ENCODE assay signal across 13 cellular contexts in genomic region chr17:70172921-70173320, GRCh38. TPM values are rescaled to one million over a fixed set of nuclear protein-coding genes. Genes with fewer than 3 reads are reported as not detected.
A peak's percentile ranks its signal among the peaks of the same experiment; 100 is the strongest.
DNase-seq lines count a peak whose midpoint lies in the region; ATAC-seq and TF ChIP-seq lines count a peak whose summit lies in the region.
"Had no signal": no experiment of that assay in that cellular context is flagged by ENCODE, and none has a peak within 500 bp of the region (broad histone marks: within the 10 kb centered on the region; RNA-seq: fewer than 3 reads in every experiment).

No MANE protein-coding gene starts in this region.

- peaks cover 5 to 23% of the 10 kb centered on the region in 2 donors for H3K36me3 Mint-ChIP-seq in activated naive CD4-positive, alpha-beta T cell treated with anti-CD3 and anti-CD28 coated beads, Interleukin-2, amount 50 U/mL, for 72 hours

- in situ Hi-C loops in astrocyte of the spinal cord (cut with HindIII; ENCODE audit: low sequenced_read_pairs): no loop called here

- no peak for DNase-seq in left ventricle myocardium inferior
- no peak for DNase-seq in left cardiac atrium
- DNase-seq in astrocyte of the spinal cord (ENCODE audit: low read depth, low spot score): peak; percentile 40
- DNase-seq in inferior parietal cortex (ENCODE audit: extremely low spot score): peak; percentile 32
- DNase-seq in activated naive CD4-positive, alpha-beta T cell treated with anti-CD3 and anti-CD28 coated beads, Interleukin-2, amount 50 U/mL, for 72 hours (ENCODE audit: low spot score in 2 of 2): no peak
- DNase-seq in NCI-H187 treated with DMSO at 0.1 percent for 48 hours (lab: John Stamatoyannopoulos, UW): no peak
- DNase-seq: activated B cell treated with CpG ODN at 0.5 μM for 24 hours; activated CD8-positive, alpha-beta memory T cell treated with anti-CD3 and anti-CD28 coated beads, Interleukin-2, amount 50 U/mL, for 48 hours; activated naive CD4-positive, alpha-beta T cell treated with anti-CD3 and anti-CD28 coated beads, Interleukin-2, amount 50 U/mL, for 16 hours; NCI-H2107 had no signal

- ATAC-seq in left cardiac atrium: no peak
- no peak for ATAC-seq in activated naive CD4-positive, alpha-beta T cell treated with anti-CD3 and anti-CD28 coated beads, Interleukin-2, amount 50 U/mL, for 72 hours
- no peak for ATAC-seq in GM21529 (IDR thresholded peaks at IDR 0.05; ENCODE audit: unreplicated experiment)
- no peak for ATAC-seq in GM18873 (IDR thresholded peaks at IDR 0.05; ENCODE audit: low FRiP score, unreplicated experiment)

- no peaks in the 10 kb centered on the region for H3K9me3 ChIP-seq in left ventricle myocardium inferior (replicated peaks)
- H3K9me3 ChIP-seq: esophagus muscularis mucosa had no signal

- H3K4me1 ChIP-seq in left ventricle myocardium inferior: peaks cover 54% of the 10 kb centered on the region

- peaks cover 24% of the 10 kb centered on the region for H3K36me3 ChIP-seq in left ventricle myocardium inferior

- H3K4me3 ChIP-seq in left ventricle myocardium inferior (peak overlapping the region; percentile 86), astrocyte of the spinal cord (ENCODE audit: low read depth, low read length) (no peak overlapping the region)
- H3K4me3 ChIP-seq: esophagus muscularis mucosa had no signal

- H3K27me3 ChIP-seq in left ventricle myocardium inferior (ENCODE audit: low read depth): no peaks in the 10 kb centered on the region
- H3K27me3 ChIP-seq: esophagus muscularis mucosa had no signal

- H3K27ac ChIP-seq in left ventricle myocardium inferior (replicated peaks): peak overlapping the region; percentile 97
- H3K27ac ChIP-seq: esophagus muscularis mucosa had no signal

- intact Hi-C loops in left ventricle myocardium inferior (cut with micrococcal nuclease): no loop called here
- intact Hi-C loops in left cardiac atrium (cut with DNase I): loop anchor here in 1 of 2 donors (5.0 kb wide), 1 partner anchor 139 kb away; no protein-coding TSS in a partner anchor

- H3K9me3 Mint-ChIP-seq in activated naive CD4-positive, alpha-beta T cell treated with anti-CD3 and anti-CD28 coated beads, Interleukin-2, amount 50 U/mL, for 72 hours: peaks cover 0 to 6% of the 10 kb centered on the region in 2 donors
- H3K9me3 Mint-ChIP-seq: activated B cell treated with CpG ODN at 0.5 μM for 24 hours had no signal

- no peak overlapping the region for H3K27ac Mint-ChIP-seq in activated naive CD4-positive, alpha-beta T cell treated with anti-CD3 and anti-CD28 coated beads, Interleukin-2, amount 50 U/mL, for 72 hours
- H3K27ac Mint-ChIP-seq: activated B cell treated with CpG ODN at 0.5 μM for 24 hours had no signal

- no peak for TF ChIP-seq CTCF in left ventricle myocardium inferior (IDR thresholded peaks at IDR 0.05; ENCODE audit: borderline replicate concordance)
- no peak for TF ChIP-seq CTCF in astrocyte of the spinal cord (IDR thresholded peaks at IDR 0.05; ENCODE audit: low read depth, low read length)

RNA-seq across cellular contexts. Expression of gene KCNJ2, which starts 3.6 kb away (rescaled TPM):
- 44.8 TPM for total RNA-seq in left ventricle myocardium inferior
- total RNA-seq in left cardiac atrium: 1 to 10 TPM; 4.8 to 5.7 TPM
- total RNA-seq in activated naive CD4-positive, alpha-beta T cell treated with anti-CD3 and anti-CD28 coated beads, Interleukin-2, amount 50 U/mL, for 72 hours: under 1 TPM in 1 of 2 donors, not detected in 1; 0.05 TPM

Comparison
In these comparisons a context has a peak if more than half of its experiments do, and no peak if none do; other contexts are left out.
1. DNase-seq: peak in astrocyte of the spinal cord (single experiment) and inferior parietal cortex (single experiment); none in left ventricle myocardium inferior (single experiment), left cardiac atrium (single experiment), activated naive CD4-positive, alpha-beta T cell treated with anti-CD3 and anti-CD28 coated beads, Interleukin-2, amount 50 U/mL, for 72 hours (0 of 2) and NCI-H187 treated with DMSO at 0.1 percent for 48 hours (single experiment).
2. RNA of gene KCNJ2, which starts 3.6 kb away (total RNA-seq): 44.8 TPM in left ventricle myocardium inferior (single experiment) and 4.8 to 5.7 TPM in left cardiac atrium; 0.05 TPM in activated naive CD4-positive, alpha-beta T cell treated with anti-CD3 and anti-CD28 coated beads, Interleukin-2, amount 50 U/mL, for 72 hours; every median in the first group is over 4 times any median in the second.